12 cellular contexts compared by ENCODE assay signal in genomic region chr4:121358473-121358872, GRCh38. TPM values are rescaled to one million over a fixed set of nuclear protein-coding genes. Genes with fewer than 3 reads are reported as not detected.
DNase-seq lines count a peak whose midpoint lies in the region; ATAC-seq and TF ChIP-seq lines count a peak whose summit lies in the region.
"Had no signal": no experiment of that assay in that cellular context is flagged by ENCODE, and none has a peak within 500 bp of the region (broad histone marks: within the 10 kb centered on the region; RNA-seq: fewer than 3 reads in every experiment).

No MANE protein-coding gene starts in this region.

- ATAC-seq in RWPE2 (ENCODE audit: low read depth), result peak; percentile 64; the same call in 2 of the 3 replicates
- ATAC-seq in HG02852 (IDR thresholded peaks at IDR 0.05; ENCODE audit: unreplicated experiment), result no peak
- ATAC-seq in HG02763 (IDR thresholded peaks at IDR 0.05; ENCODE audit: unreplicated experiment), result no peak

- H3K9me3 ChIP-seq in RWPE2 (ENCODE audit: severe bottlenecking), result no peaks in the 10 kb centered on the region

- DNase-seq in H4 (ENCODE audit: low spot score), result peak; percentile 71
- no peak for DNase-seq in RWPE2 (ENCODE audit: low spot score)
- peak; percentile 29 for DNase-seq in fibroblast of gingiva (ENCODE audit: low read depth)
- DNase-seq in stromal cell of bone marrow (ENCODE audit: low read depth), result peak; percentile 33
- no peak for DNase-seq in C1 segment of cervical spinal cord (lab: John Stamatoyannopoulos, UW)
- DNase-seq: activated CD4-positive, alpha-beta memory T cell treated with anti-CD3 and anti-CD28 coated beads, Interleukin-2, amount 10 ng/mL, durations not matched to agents 7 days and 5 days; activated naive CD4-positive, alpha-beta T cell treated with Interleukin-2 at 50 U/mL for 16 hours; head of caudate nucleus; KG1; NCI-H2107 had no signal

- H3K4me3 ChIP-seq in RWPE2 (ENCODE audit: severe bottlenecking), result no peak overlapping the region

- no peak overlapping the region for H3K27ac ChIP-seq in RWPE2 (ENCODE audit: poor library complexity, severe bottlenecking)

- no peak for TF ChIP-seq CTCF in RWPE2 (IDR thresholded peaks at IDR 0.05; ENCODE audit: poor library complexity, severe bottlenecking)

- H3K36me3 ChIP-seq in RWPE2 (ENCODE audit: low read depth), result no peaks in the 10 kb centered on the region

- H3K27me3 ChIP-seq in RWPE2 (ENCODE audit: insufficient read depth, poor library complexity, severe bottlenecking), result no peaks in the 10 kb centered on the region

- peaks cover 5% of the 10 kb centered on the region for H3K4me1 ChIP-seq in RWPE2 (ENCODE audit: insufficient read depth, poor library complexity, severe bottlenecking)

RNA-seq across cellular contexts. Expression of gene QRFPR, which starts 22.3 kb away (rescaled TPM):
- 0.78 and 0.91 TPM in 2 replicates for total RNA-seq in H4 (2014; rRNA removed; shearing (Covaris generic))
- total RNA-seq: activated CD4-positive, alpha-beta memory T cell treated with anti-CD3 and anti-CD28 coated beads, Interleukin-2, amount 10 ng/mL, durations not matched to agents 7 days and 5 days had no signal

Comparison
In these comparisons a context has a peak if more than half of its experiments do, and no peak if none do; other contexts are left out.
1. DNase-seq: peak in H4 (single experiment), fibroblast of gingiva (single experiment) and stromal cell of bone marrow (single experiment); none in RWPE2 (single experiment) and C1 segment of cervical spinal cord (0 of 14).